Comparison of ENCODE assay signal across 24 cellular contexts in genomic region chr7:98387136-98387535, GRCh38.
"Had no signal": no experiment of that assay in that cellular context is flagged by ENCODE, and none has a peak within 500 bp of the region (broad histone marks: within the 10 kb centered on the region; RNA-seq: fewer than 3 reads in every experiment).

No MANE protein-coding gene starts in this region.

- DNase-seq: activated CD4-positive, alpha-beta T cell treated with anti-CD3 and anti-CD28 coated beads for 1 hour; activated CD8-positive, alpha-beta memory T cell treated with anti-CD3 and anti-CD28 coated beads for 24 hours; activated CD8-positive, alpha-beta memory T cell treated with anti-CD3 and anti-CD28 coated beads, Interleukin-2, amount 50 U/mL, for 4 hours; activated naive CD4-positive, alpha-beta T cell; activated T-cell treated with anti-CD3 and anti-CD28 coated beads, Interleukin-2, amount 50 U/mL, for 4 hours; adrenal gland; central memory CD4-positive, alpha-beta T cell; dermis blood vessel endothelial cell; effector CD8-positive, alpha-beta T cell; foreskin keratinocyte; glutamatergic neuron; hippocampal formation; left ventricle myocardium inferior; pancreas; stimulated activated CD4-positive, alpha-beta T cell treated with anti-CD3 and anti-CD28 coated beads, Interleukin-2, amount 100 ng/mL, for 48 hours; stimulated activated CD8-positive, alpha-beta memory T cell treated with anti-CD3 and anti-CD28 coated beads, Interleukin-4, amount 100 ng/mL, for 48 hours; stimulated activated naive B cell treated with anti-CD40 and anti-IgM and Interleukin-4, amounts not matched to agents 10 μg/mL and 1 μg/mL and 100 μg/mL, for 72 hours; T-helper 1 cell; testis; upper lobe of left lung had no signal

- FAIRE-seq: astrocyte, pancreas, TTC549 had no signal

- H3K27me3 ChIP-seq: adrenal gland, foreskin keratinocyte, pancreas, right lobe of liver, testis, upper lobe of left lung had no signal

- ATAC-seq: activated T-cell treated with anti-CD3 and anti-CD28 coated beads, Interleukin-2, amount 50 U/mL, for 4 hours; foreskin keratinocyte; stimulated activated naive B cell treated with anti-CD40 and anti-IgM and Interleukin-4, amounts not matched to agents 10 μg/mL and 1 μg/mL and 100 μg/mL, for 72 hours had no signal

- H3K4me3 ChIP-seq: adrenal gland, left ventricle myocardium inferior, pancreas, right lobe of liver, smooth muscle cell, testis, upper lobe of left lung had no signal

- H3K27ac ChIP-seq: adrenal gland, foreskin keratinocyte, left ventricle myocardium inferior, pancreas, right lobe of liver, testis, upper lobe of left lung had no signal

- H3K9me3 ChIP-seq: adrenal gland, left ventricle myocardium inferior, pancreas, right lobe of liver, testis, upper lobe of left lung had no signal

- H3K4me1 ChIP-seq: adrenal gland, foreskin keratinocyte, left ventricle myocardium inferior, pancreas, testis had no signal
